In genomic region chr7:1569833-1570632, GRCh38 we compare ENCODE assay signal across 8 cellular contexts. TPM values are rescaled to one million over a fixed set of nuclear protein-coding genes. Genes with fewer than 3 reads are reported as not detected.
DNase-seq lines count a peak whose midpoint lies in the region; ATAC-seq and TF ChIP-seq lines count a peak whose summit lies in the region.

Gene PSMG3, minus strand, starts transcription at chr7:1570032. Its CDS starts 693 bp downstream, at chr7:1569339.

- ATAC-seq in HG03378 (IDR thresholded peaks at IDR 0.05; ENCODE audit: unreplicated experiment) (peak; percentile 55), left lobe of liver (peak; percentile 98)

- H3K9me3 ChIP-seq in BE2C (no peaks in the 10 kb centered on the region), colonic mucosa (no peaks in the 10 kb centered on the region)

- peak within 1 kb of the TSS; percentile 96 for H3K27ac ChIP-seq in colonic mucosa

- TF ChIP-seq CTCF in BE2C (IDR thresholded peaks at IDR 0.05; ENCODE audit: low read depth, low read length) (no peak; the same call in 1 of the 2 replicates), colonic mucosa (IDR thresholded peaks at IDR 0.05) (no peak)

- DNase-seq in BE2C (peak; percentile 94), NCI-H524 (lab: John Stamatoyannopoulos, UW) (peak; percentile 51 to 80), colonic mucosa (peak; percentile 90), left lobe of liver (ENCODE audit: low spot score) (peak; percentile 90)
- peak; percentile 95 for DNase-seq in activated CD4-positive, alpha-beta T cell treated with anti-CD3 and anti-CD28 coated beads for 48 hours
- DNase-seq in stimulated activated CD4-positive, alpha-beta T cell treated with anti-CD3 and anti-CD28 coated beads, Interleukin-2, amount 100 ng/mL, for 24 hours, result peak; percentile 90 to 93

- H3K9ac ChIP-seq in colonic mucosa (ENCODE audit: low read depth in 2 of 2, low read length in 2 of 2), result peak within 1 kb of the TSS; percentile 89 to 91

- H3K4me3 ChIP-seq in BE2C (ENCODE audit: low read depth, low read length) (peak within 1 kb of the TSS; percentile 91), colonic mucosa (peak within 1 kb of the TSS; percentile 77)

- peaks cover 10% of the 10 kb centered on the region for H3K4me1 ChIP-seq in BE2C
- peaks cover 11% of the 10 kb centered on the region for H3K4me1 ChIP-seq in colonic mucosa

- H3K27me3 ChIP-seq in BE2C (no peaks in the 10 kb centered on the region), colonic mucosa (no peaks in the 10 kb centered on the region)

- intact Hi-C loops in colonic mucosa (cut with DNase I), result loop anchor here (10.0 kb wide), 1 partner anchor 635 kb away; no protein-coding TSS in a partner anchor

- TF ChIP-seq POLR2A in GM19099 (IDR thresholded peaks at IDR 0.05; ENCODE audit: extremely low read depth, insufficient read length, low read depth), result peak; percentile 91

- H3K36me3 ChIP-seq in BE2C (peaks cover 11% of the 10 kb centered on the region), colonic mucosa (no peaks in the 10 kb centered on the region)

RNA-seq across cellular contexts. Expression of gene PSMG3, which starts in this region (rescaled TPM):
- polyA plus RNA-seq in BE2C (2012; ENCODE audit: insufficient read depth, insufficient read length, low read depth), result 179 TPM
- total RNA-seq in colonic mucosa (10 to 100 TPM; 28.7 to 45.8 TPM), left lobe of liver (10.7 TPM)

Comparison
In these comparisons a context has a peak if more than half of its experiments do, and no peak if none do; other contexts are left out.
1. Peak in every context shown above with its lines: DNase-seq, ATAC-seq, H3K4me3 ChIP-seq and H3K27ac ChIP-seq.